ENCODE assay signal across 8 cellular contexts in genomic region chr7:82417898-82418297, GRCh38. TPM values are rescaled to one million over a fixed set of nuclear protein-coding genes. Genes with fewer than 3 reads are reported as not detected.
"Had no signal": no experiment of that assay in that cellular context is flagged by ENCODE, and none has a peak within 500 bp of the region (broad histone marks: within the 10 kb centered on the region; RNA-seq: fewer than 3 reads in every experiment).

No MANE protein-coding gene starts in this region.

- DNase-seq: IMR-90, KBM-7 had no signal

- H3K36me3 Mint-ChIP-seq: IgD-negative memory B cell had no signal

- H3K27ac ChIP-seq: HL-60 had no signal

- H3K4me3 Mint-ChIP-seq: IgD-negative memory B cell had no signal

- FAIRE-seq: HepG2, HTR-8/SVneo, K562 had no signal

- H3K4me1 Mint-ChIP-seq: IgD-negative memory B cell had no signal

- H3K27me3 Mint-ChIP-seq: IgD-negative memory B cell had no signal

- H3K27ac Mint-ChIP-seq: IgD-negative memory B cell had no signal

- H3K4me3 ChIP-seq: K562 had no signal

- ATAC-seq: HepG2, K562 had no signal

RNA-seq across cellular contexts. Expression of gene CACNA2D1, which starts 25.7 kb away (rescaled TPM):
- total RNA-seq: HepG2, HT-29 had no signal
- polyA plus RNA-seq: HepG2, IgD-negative memory B cell, K562 had no signal
